In genomic region chr14:34863844-34864243, GRCh38 we compare ENCODE assay signal across 9 cellular contexts.
"Had no signal": no experiment of that assay in that cellular context is flagged by ENCODE, and none has a peak within 500 bp of the region (broad histone marks: within the 10 kb centered on the region; RNA-seq: fewer than 3 reads in every experiment).

No MANE protein-coding gene starts in this region.

- H3K9me3 ChIP-seq: HAP-1 had no signal

- H3K4me3 ChIP-seq: GM23248, HAP-1, K562 had no signal

- H3K27ac ChIP-seq: GM23248, HL-60 had no signal

- DNase-seq: GM23248, GOT3, H7, IMR-90, KG1 had no signal

- ATAC-seq: HCT116, K562 had no signal
